Comparison of ENCODE assay signal across 9 cellular contexts in the genomic region with DNA sequence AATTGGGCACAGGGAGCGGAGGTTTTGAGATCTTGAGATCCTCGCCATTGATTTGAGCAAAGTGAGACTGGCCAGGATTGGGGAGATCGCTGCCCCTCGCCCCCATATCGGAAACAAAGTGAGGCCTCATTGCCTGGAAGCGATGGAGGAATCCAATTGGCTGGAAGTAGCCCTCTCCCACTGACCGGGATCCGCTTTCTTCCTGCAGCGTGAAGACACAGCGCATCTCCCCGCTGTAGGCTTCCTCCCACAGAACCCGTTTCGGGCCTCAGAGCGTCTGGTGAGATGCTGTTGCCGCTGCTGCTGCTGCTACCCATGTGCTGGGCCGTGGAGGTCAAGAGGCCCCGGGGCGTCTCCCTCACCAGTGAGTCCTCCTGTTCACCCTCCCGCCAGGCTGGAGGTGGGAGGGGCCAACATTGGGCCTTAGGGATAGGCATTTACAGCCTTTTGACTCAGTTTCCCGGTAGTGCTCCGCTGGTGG. TPM values are rescaled to one million over a fixed set of nuclear protein-coding genes. Genes with fewer than 3 reads are reported as not detected.
DNase-seq lines count a peak whose midpoint lies in the region; ATAC-seq, FAIRE-seq and TF ChIP-seq lines count a peak whose summit lies in the region.
"Had no signal": no experiment of that assay in that cellular context is flagged by ENCODE, and none has a peak within 500 bp of the region (broad histone marks: within the 10 kb centered on the region; RNA-seq: fewer than 3 reads in every experiment).

No MANE protein-coding gene starts in this region.

- H3K4me3 ChIP-seq in esophagus (ENCODE audit: low read depth in 1 of 2, low read length in 2 of 2) (peak overlapping the region; percentile 60 to 78), pancreas (peak overlapping the region; percentile 43 to 55 (median 51))

- H3K27me3 ChIP-seq in esophagus (ENCODE audit: control insufficient read depth in 1 of 2, insufficient read depth in 2 of 2, low read length in 2 of 2) (no peaks in the 10 kb centered on the region), pancreas (no peaks in the 10 kb centered on the region)

- H3K27ac ChIP-seq in esophagus (ENCODE audit: low read depth in 2 of 2, low read length in 1 of 2) (peak overlapping the region; percentile 46 to 90), pancreas (peak overlapping the region; percentile 14 to 70 (median 50))

- H3K4me1 ChIP-seq in esophagus (ENCODE audit: control insufficient read depth in 2 of 2, insufficient read depth in 2 of 2, low read length in 1 of 2) = peaks cover 8 to 13% of the 10 kb centered on the region in 2 donors
- H3K4me1 ChIP-seq in pancreas = peaks cover 0 to 13% (median 9%) of the 10 kb centered on the region in 3 donors

- no peak for TF ChIP-seq CTCF in pancreas (IDR thresholded peaks at IDR 0.05)

- H3K4me3 Mint-ChIP-seq in activated T-cell treated with anti-CD3 and anti-CD28 coated beads, Interleukin-2, amount 50 U/mL, for 24 hours = peak overlapping the region; percentile 99
- H3K4me3 Mint-ChIP-seq in T-helper 17 cell = peak overlapping the region; percentile 99

- H3K36me3 Mint-ChIP-seq in activated T-cell treated with anti-CD3 and anti-CD28 coated beads, Interleukin-2, amount 50 U/mL, for 24 hours (ENCODE audit: low read depth) = peaks cover 51% of the 10 kb centered on the region
- peaks cover 2% of the 10 kb centered on the region for H3K36me3 Mint-ChIP-seq in T-helper 17 cell (ENCODE audit: low read depth)

- peaks cover 0 to 15% of the 10 kb centered on the region in 2 donors for H3K36me3 ChIP-seq in esophagus (ENCODE audit: control insufficient read depth in 2 of 2, insufficient read depth in 2 of 2, low read length in 1 of 2)
- H3K36me3 ChIP-seq in pancreas = peaks cover 6 to 8% (median 8%) of the 10 kb centered on the region in 3 donors

- peaks cover 25% of the 10 kb centered on the region for H3K4me1 Mint-ChIP-seq in activated T-cell treated with anti-CD3 and anti-CD28 coated beads, Interleukin-2, amount 50 U/mL, for 24 hours (ENCODE audit: low read depth)
- peaks cover 12% of the 10 kb centered on the region for H3K4me1 Mint-ChIP-seq in T-helper 17 cell

- H3K27me3 Mint-ChIP-seq in activated T-cell treated with anti-CD3 and anti-CD28 coated beads, Interleukin-2, amount 50 U/mL, for 24 hours = no peaks in the 10 kb centered on the region
- H3K27me3 Mint-ChIP-seq in T-helper 17 cell = no peaks in the 10 kb centered on the region

- 5% methylated on average over 21 of the region's 21 CpGs for WGBS in esophagus, 2 donors
- WGBS in pancreas, 2 donors = 2 to 4% methylated on average over 21 of the region's 21 CpGs

- no peak for ATAC-seq in T-helper 17 cell
- no peak for ATAC-seq in pancreas
- ATAC-seq in GM18511 (IDR thresholded peaks at IDR 0.05; ENCODE audit: unreplicated experiment) = no peak
- ATAC-seq in GM21360 (IDR thresholded peaks at IDR 0.05; ENCODE audit: unreplicated experiment) = no peak

- no peaks in the 10 kb centered on the region for H3K9me3 ChIP-seq in T-helper 17 cell (ENCODE audit: control insufficient read depth, low read length, poor library complexity, severe bottlenecking)
- no peaks in the 10 kb centered on the region for H3K9me3 ChIP-seq in esophagus (ENCODE audit: control insufficient read depth in 2 of 2, insufficient read depth in 1 of 2, low read depth in 1 of 2, low read length in 1 of 2)
- H3K9me3 ChIP-seq in pancreas = no peaks in the 10 kb centered on the region

- H3K9me3 Mint-ChIP-seq in activated T-cell treated with anti-CD3 and anti-CD28 coated beads, Interleukin-2, amount 50 U/mL, for 24 hours = no peaks in the 10 kb centered on the region

- intact Hi-C loops in pancreas (cut with DNase I) = no loop called here

- H3K27ac Mint-ChIP-seq in activated T-cell treated with anti-CD3 and anti-CD28 coated beads, Interleukin-2, amount 50 U/mL, for 24 hours = peak overlapping the region; percentile 97
- peak overlapping the region; percentile 91 for H3K27ac Mint-ChIP-seq in T-helper 17 cell

- no peak for DNase-seq in activated T-cell treated with anti-CD3 and anti-CD28 coated beads, Interleukin-2, amount 50 U/mL, for 24 hours
- no peak for DNase-seq in activated T-cell treated with anti-CD3 and anti-CD28 coated beads, Interleukin-2, amount 50 U/mL, for 1 hour
- no peak for DNase-seq in T-helper 17 cell
- peak in 3 of 6 donors; percentile 47 to 75 (median 69) for DNase-seq in pancreas
- DNase-seq in GOT3 (lab: John Stamatoyannopoulos, UW) = no peak

- FAIRE-seq in pancreas (lab: Jason Lieb, UNC) = no peak

RNA-seq across cellular contexts. Expression of gene PRKCSH, which starts 0.4 kb away (rescaled TPM):
- 100 to 1,000 TPM; 233 to 250 TPM for total RNA-seq in T-helper 17 cell
- polyA plus RNA-seq in esophagus = 10 to 100 TPM; 76.7 to 86.9 TPM
- total RNA-seq in pancreas = 100 to 1,000 TPM; 132 to 217 (median 175) TPM
- polyA plus RNA-seq in pancreas = 100 to 1,000 TPM; 114 to 140 TPM

RNA-seq across cellular contexts. Expression of gene ODAD3, which starts 1.0 kb away (rescaled TPM):
- not detected for total RNA-seq in T-helper 17 cell
- under 1 TPM; 0.06 to 0.20 TPM for polyA plus RNA-seq in esophagus
- under 1 TPM; 0.13 to 0.44 (median 0.26) TPM for total RNA-seq in pancreas
- 1 to 10 TPM in 1 of 2 donors, under 1 TPM in 1; 0.84 to 1.8 TPM for polyA plus RNA-seq in pancreas

RNA-seq across cellular contexts. Expression of gene RGL3, which starts 16.8 kb away (rescaled TPM):
- total RNA-seq in T-helper 17 cell (not detected), pancreas (10 to 100 TPM; 22.3 to 71.1 (median 33.7) TPM)
- polyA plus RNA-seq in esophagus (1 to 10 TPM in 1 of 2 donors, under 1 TPM in 1; 0.87 to 3.6 TPM), pancreas (100 to 1,000 TPM; 152 to 170 TPM)
- total RNA-seq: glomerular endothelial cell had no signal

RNA-seq across cellular contexts. Expression of gene ELAVL3, which starts 45.0 kb away (rescaled TPM):
- under 1 TPM in 1 of 2 donors, not detected in 1; 0.26 TPM for total RNA-seq in T-helper 17 cell
- polyA plus RNA-seq in esophagus = not detected
- under 1 TPM in 1 of 6 donors, not detected in 5; 0.15 TPM for total RNA-seq in pancreas
- polyA plus RNA-seq in pancreas = under 1 TPM; 0.08 to 0.16 TPM
- total RNA-seq: glomerular endothelial cell had no signal

RNA-seq across cellular contexts. Expression of gene EPOR, which starts 51.8 kb away (rescaled TPM):
- 1 to 10 TPM; 7.3 to 9.9 TPM for total RNA-seq in T-helper 17 cell
- polyA plus RNA-seq in esophagus = 1 to 10 TPM; 1.2 to 1.4 TPM
- total RNA-seq in pancreas = 10 to 100 TPM in 1 of 6 donors, 1 to 10 TPM in 5; 5.4 to 16.3 (median 8.0) TPM
- 10 to 100 TPM; 30.4 to 46.2 TPM for polyA plus RNA-seq in pancreas

Comparison
In these comparisons a context has a peak if more than half of its experiments do, and no peak if none do; other contexts are left out.
1. RNA of gene RGL3, which starts 16.8 kb away (total RNA-seq): 22.3 to 71.1 TPM in pancreas; not detected in T-helper 17 cell; every median in the first group is over 10 times any median in the second.